Comparison of ENCODE assay signal across 8 cellular contexts in genomic region chr14:103847439-103847953, GRCh38. TPM values are rescaled to one million over a fixed set of nuclear protein-coding genes. Genes with fewer than 3 reads are reported as not detected.
DNase-seq lines count a peak whose midpoint lies in the region; ATAC-seq lines count a peak whose summit lies in the region.

A gene with protein sequence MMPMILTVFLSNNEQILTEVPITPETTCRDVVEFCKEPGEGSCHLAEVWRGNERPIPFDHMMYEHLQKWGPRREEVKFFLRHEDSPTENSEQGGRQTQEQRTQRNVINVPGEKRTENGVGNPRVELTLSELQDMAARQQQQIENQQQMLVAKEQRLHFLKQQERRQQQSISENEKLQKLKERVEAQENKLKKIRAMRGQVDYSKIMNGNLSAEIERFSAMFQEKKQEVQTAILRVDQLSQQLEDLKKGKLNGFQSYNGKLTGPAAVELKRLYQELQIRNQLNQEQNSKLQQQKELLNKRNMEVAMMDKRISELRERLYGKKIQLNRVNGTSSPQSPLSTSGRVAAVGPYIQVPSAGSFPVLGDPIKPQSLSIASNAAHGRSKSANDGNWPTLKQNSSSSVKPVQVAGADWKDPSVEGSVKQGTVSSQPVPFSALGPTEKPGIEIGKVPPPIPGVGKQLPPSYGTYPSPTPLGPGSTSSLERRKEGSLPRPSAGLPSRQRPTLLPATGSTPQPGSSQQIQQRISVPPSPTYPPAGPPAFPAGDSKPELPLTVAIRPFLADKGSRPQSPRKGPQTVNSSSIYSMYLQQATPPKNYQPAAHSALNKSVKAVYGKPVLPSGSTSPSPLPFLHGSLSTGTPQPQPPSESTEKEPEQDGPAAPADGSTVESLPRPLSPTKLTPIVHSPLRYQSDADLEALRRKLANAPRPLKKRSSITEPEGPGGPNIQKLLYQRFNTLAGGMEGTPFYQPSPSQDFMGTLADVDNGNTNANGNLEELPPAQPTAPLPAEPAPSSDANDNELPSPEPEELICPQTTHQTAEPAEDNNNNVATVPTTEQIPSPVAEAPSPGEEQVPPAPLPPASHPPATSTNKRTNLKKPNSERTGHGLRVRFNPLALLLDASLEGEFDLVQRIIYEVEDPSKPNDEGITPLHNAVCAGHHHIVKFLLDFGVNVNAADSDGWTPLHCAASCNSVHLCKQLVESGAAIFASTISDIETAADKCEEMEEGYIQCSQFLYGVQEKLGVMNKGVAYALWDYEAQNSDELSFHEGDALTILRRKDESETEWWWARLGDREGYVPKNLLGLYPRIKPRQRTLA (minus strand): TSS chr14:103847575. CDS start chr14:103847307, 268 bp downstream.

- H3K27me3 Mint-ChIP-seq in activated CD8-positive, alpha-beta memory T cell treated with anti-CD3 and anti-CD28 coated beads, Interleukin-2, amount 10 ng/mL, durations not matched to agents 7 days and 5 days = peaks cover 18% of the 10 kb centered on the region

- H3K36me3 Mint-ChIP-seq in activated CD8-positive, alpha-beta memory T cell treated with anti-CD3 and anti-CD28 coated beads, Interleukin-2, amount 10 ng/mL, durations not matched to agents 7 days and 5 days = peaks cover 4% of the 10 kb centered on the region

- H3K9me3 ChIP-seq in endocrine pancreas (ENCODE audit: control insufficient read depth, low read length) = no peaks in the 10 kb centered on the region

- H3K4me3 Mint-ChIP-seq in activated CD8-positive, alpha-beta memory T cell treated with anti-CD3 and anti-CD28 coated beads, Interleukin-2, amount 10 ng/mL, durations not matched to agents 7 days and 5 days = peak within 1 kb of the TSS; percentile 78

- CTCF ChIA-PET in activated CD8-positive, alpha-beta memory T cell treated with anti-CD3 and anti-CD28 coated beads, Interleukin-2, amount 10 ng/mL, durations not matched to agents 7 days and 5 days (lab: Charles Lee) = no interaction called here

- peak within 1 kb of the TSS; percentile 47 for H3K27ac Mint-ChIP-seq in activated CD8-positive, alpha-beta memory T cell treated with anti-CD3 and anti-CD28 coated beads, Interleukin-2, amount 10 ng/mL, durations not matched to agents 7 days and 5 days

- peak; percentile 89 for ATAC-seq in GM19397 (IDR thresholded peaks at IDR 0.05; ENCODE audit: unreplicated experiment)
- ATAC-seq in HG03565 (IDR thresholded peaks at IDR 0.05; ENCODE audit: unreplicated experiment) = peak; percentile 69
- ATAC-seq in activated CD8-positive, alpha-beta memory T cell treated with anti-CD3 and anti-CD28 coated beads, Interleukin-2, amount 10 ng/mL, durations not matched to agents 7 days and 5 days = peak; percentile 97

- DNase-seq in CD1c-positive myeloid dendritic cell (ENCODE audit: extremely low spot score) (peak; percentile 93), NK-92 (lab: John Stamatoyannopoulos, UW; ENCODE audit: unreplicated experiment) (peak; percentile 24), mesenteric fat pad (ENCODE audit: low spot score) (peak; percentile 98)
- DNase-seq in activated CD8-positive, alpha-beta memory T cell treated with anti-CD3 and anti-CD28 coated beads, Interleukin-2, amount 10 ng/mL, durations not matched to agents 7 days and 5 days = peak; percentile 92
- peak; percentile 92 for DNase-seq in stimulated activated CD8-positive, alpha-beta memory T cell treated with anti-CD3 and anti-CD28 coated beads, Interleukin-12 subunit alpha, Interleukin-12 subunit beta, amount 100 ng/mL, for 4 hours (ENCODE audit: low read depth)

- H3K9ac ChIP-seq in endocrine pancreas (ENCODE audit: control insufficient read depth, insufficient read depth, low read length) = peak within 1 kb of the TSS; percentile 70

- H3K27me3 ChIP-seq in endocrine pancreas (ENCODE audit: control insufficient read depth, insufficient read depth, low read length) = no peaks in the 10 kb centered on the region

- peaks cover 13% of the 10 kb centered on the region for H3K4me1 Mint-ChIP-seq in activated CD8-positive, alpha-beta memory T cell treated with anti-CD3 and anti-CD28 coated beads, Interleukin-2, amount 10 ng/mL, durations not matched to agents 7 days and 5 days

- peaks cover 7% of the 10 kb centered on the region for H3K4me1 ChIP-seq in endocrine pancreas (ENCODE audit: control insufficient read depth, insufficient read depth, low read length)

- peak within 1 kb of the TSS; percentile 95 for H3K4me3 ChIP-seq in endocrine pancreas (ENCODE audit: control insufficient read depth, insufficient read depth, low read length)

- H3K9me3 Mint-ChIP-seq in activated CD8-positive, alpha-beta memory T cell treated with anti-CD3 and anti-CD28 coated beads, Interleukin-2, amount 10 ng/mL, durations not matched to agents 7 days and 5 days (ENCODE audit: low read depth) = no peaks in the 10 kb centered on the region

- no peaks in the 10 kb centered on the region for H3K36me3 ChIP-seq in endocrine pancreas (ENCODE audit: control insufficient read depth, insufficient read depth, low read length)

RNA-seq across cellular contexts. Expression of the gene that starts here (rescaled TPM):
- total RNA-seq in activated CD8-positive, alpha-beta memory T cell treated with anti-CD3 and anti-CD28 coated beads, Interleukin-2, amount 10 ng/mL, durations not matched to agents 7 days and 5 days = 10 to 100 TPM in 1 of 2 experiments, 1 to 10 TPM in 1; 8.6 to 11.7 TPM
- total RNA-seq in mesenteric fat pad = 26.2 TPM

Comparison
In these comparisons a context has a peak if more than half of its experiments do, and no peak if none do; other contexts are left out.
1. Peak in every context shown above with its lines: DNase-seq, ATAC-seq and H3K4me3 ChIP-seq.
2. DNase-seq: peak in every context shown above with its lines; median percentile 98 in mesenteric fat pad; 93 in CD1c-positive myeloid dendritic cell; 92 in activated CD8-positive, alpha-beta memory T cell treated with anti-CD3 and anti-CD28 coated beads, Interleukin-2, amount 10 ng/mL, durations not matched to agents 7 days and 5 days; 92 in stimulated activated CD8-positive, alpha-beta memory T cell treated with anti-CD3 and anti-CD28 coated beads, Interleukin-12 subunit alpha, Interleukin-12 subunit beta, amount 100 ng/mL, for 4 hours; 24 in NK-92.